In genomic region chr22:40593460-40594273, GRCh38 we compare ENCODE assay signal across 13 cellular contexts. TPM values are rescaled to one million over a fixed set of nuclear protein-coding genes. Genes with fewer than 3 reads are reported as not detected.
DNase-seq lines count a peak whose midpoint lies in the region; ATAC-seq, FAIRE-seq and TF ChIP-seq lines count a peak whose summit lies in the region.
"Had no signal": no experiment of that assay in that cellular context is flagged by ENCODE, and none has a peak within 500 bp of the region (broad histone marks: within the 10 kb centered on the region; RNA-seq: fewer than 3 reads in every experiment).

No MANE protein-coding gene starts in this region.

- H4K20me1 ChIP-seq in HepG2 (ENCODE audit: insufficient read depth, low read length): peaks cover 4% of the 10 kb centered on the region; the same call in 1 of the 2 replicates

- peaks cover 69% of the 10 kb centered on the region for H3K4me1 ChIP-seq in RWPE2 (ENCODE audit: insufficient read depth, poor library complexity, severe bottlenecking)
- H3K4me1 ChIP-seq in HepG2 (ENCODE audit: insufficient read depth, low read length): peaks cover 78% of the 10 kb centered on the region

- CTCF ChIA-PET in HepG2 (lab: Yijun Ruan, JAX; ENCODE audit: low intra/inter-chr PET ratio, low total read pairs): no interaction called here

- H3K9ac ChIP-seq in HepG2 (ENCODE audit: insufficient read depth, low read depth, low read length): no peak overlapping the region

- H3K4me3 ChIP-seq in GM12865 (ENCODE audit: low read depth, low read length): peak overlapping the region; percentile 37
- no peak overlapping the region for H3K4me3 ChIP-seq in RWPE2 (ENCODE audit: severe bottlenecking)
- H3K4me3 ChIP-seq in HepG2 (replicated peaks in 1 of 3; ENCODE audit: insufficient read depth in 1 of 3, low read depth in 2 of 3, low read length in 3 of 3): no peak overlapping the region; a peak in 1 of 6 replicates
- H3K4me3 ChIP-seq: lower lobe of right lung, right lobe of liver had no signal

- intact Hi-C loops in HepG2 (cut with micrococcal nuclease; ENCODE audit: unreplicated experiment): no loop called here

- TF ChIP-seq CTCF in GM12865 (IDR thresholded peaks at IDR 0.05; ENCODE audit: insufficient read depth, low read depth, low read length, missing control alignments): no peak
- TF ChIP-seq CTCF in RWPE2 (IDR thresholded peaks at IDR 0.05; ENCODE audit: poor library complexity, severe bottlenecking): no peak
- no peak for TF ChIP-seq CTCF in HepG2 (CRISPR knock-in tag; IDR thresholded peaks at IDR 0.05)

- peaks cover 59% of the 10 kb centered on the region for H3K79me2 ChIP-seq in HepG2 (ENCODE audit: insufficient read depth, low read length)

- TF ChIP-seq EP300 in HepG2 (IDR thresholded peaks at IDR 0.05; ENCODE audit: low read depth in 2 of 2, low read length in 2 of 2) (no peak), HepG2 (CRISPR knock-in tag; IDR thresholded peaks at IDR 0.05; ENCODE audit: borderline replicate concordance) (no peak)

- FAIRE-seq in HepG2 (lab: Jason Lieb, UNC): no peak

- TF ChIP-seq POLR2A in HepG2 (IDR thresholded peaks at IDR 0.05; ENCODE audit: insufficient read depth in 1 of 2, low read depth in 2 of 2, low read length in 2 of 2): no peak

- POLR2A ChIA-PET in HepG2 (lab: Yijun Ruan, JAX): interaction anchor here (1.4 kb wide), 1 partner anchor 43 kb away, joined by 6 read pairs; the partner anchor contains the start of gene MRTFA

- H3K27ac ChIP-seq in RWPE2 (ENCODE audit: poor library complexity, severe bottlenecking) (peak overlapping the region; percentile 97), HepG2 (ENCODE audit: extremely low read length, insufficient read depth, low read length) (peak overlapping the region; percentile 1)
- H3K27ac ChIP-seq: lower lobe of right lung, right lobe of liver had no signal

- peak overlapping the region; percentile 28 for H3K4me2 ChIP-seq in HepG2 (ENCODE audit: low read depth, low read length)

- DNase-seq in GM12865 (ENCODE audit: low read depth) (peak; percentile 79), RWPE2 (ENCODE audit: low spot score) (no peak), HepG2 (ENCODE audit: low spot score) (peak; percentile 25), NK-92 (lab: John Stamatoyannopoulos, UW; ENCODE audit: unreplicated experiment) (no peak), NCI-H187 (lab: John Stamatoyannopoulos, UW) (no peak)
- DNase-seq in activated effector memory CD4-positive, alpha-beta T cell treated with anti-CD3 and anti-CD28 coated beads, Interleukin-2, amount 50 U/mL, for 16 hours: no peak
- DNase-seq: caudate nucleus, HCEC 1CT, lower lobe of right lung, NCI-H2029 treated with DMSO at 0.1 percent for 48 hours, right lobe of liver had no signal

- H3K36me3 ChIP-seq in RWPE2 (ENCODE audit: low read depth) (peaks cover 3% of the 10 kb centered on the region), HepG2 (replicated peaks in 1 of 2; ENCODE audit: control insufficient read depth in 1 of 2, insufficient read depth in 2 of 2, low read length in 2 of 2) (no peaks in the 10 kb centered on the region)
- H3K36me3 ChIP-seq: lower lobe of right lung, right lobe of liver had no signal

- no peaks in the 10 kb centered on the region for H3K27me3 ChIP-seq in RWPE2 (ENCODE audit: insufficient read depth, poor library complexity, severe bottlenecking)
- H3K27me3 ChIP-seq in HepG2 (ENCODE audit: control insufficient read depth in 1 of 2, insufficient read depth in 2 of 2, low read length in 2 of 2): no peaks in the 10 kb centered on the region
- H3K27me3 ChIP-seq: right lobe of liver had no signal

- WGBS in HepG2 (ENCODE audit: low lambda C conversion rate): 46% methylated on average over 5 of the region's 5 CpGs

- ATAC-seq in GM21576 (IDR thresholded peaks at IDR 0.05; ENCODE audit: unreplicated experiment) (peak; percentile 56), RWPE2 (ENCODE audit: low read depth) (no peak), HepG2 (peak; percentile 72), GM18861 (IDR thresholded peaks at IDR 0.05; ENCODE audit: unreplicated experiment) (no peak)

- TF ChIP-seq RAD21 in HepG2 (CRISPR knock-in tag; IDR thresholded peaks at IDR 0.05): no peak

- no peak overlapping the region for H2AFZ ChIP-seq in HepG2 (ENCODE audit: low read length)

- H3K9me3 ChIP-seq in RWPE2 (ENCODE audit: severe bottlenecking) (no peaks in the 10 kb centered on the region), HepG2 (ENCODE audit: low read length) (no peaks in the 10 kb centered on the region)
- H3K9me3 ChIP-seq: lower lobe of right lung, right lobe of liver had no signal

- in situ Hi-C loops in HepG2 (cut with HindIII; ENCODE audit: extremely low pct_ligation_motif_present, low pct_unique_long_range_greater_than_20kb): no loop called here

- BruUV-seq in HepG2 (replicated peaks; lab: Mats Ljungman, UMichigan): TSS peak; percentile 28

TF ChIP-seq in HepG2, 621 proteins besides CTCF, POLR2A, EP300 and RAD21 (continues in another document):
- TF ChIP-seq SOX13 (IDR thresholded peaks at IDR 0.05) (no peak), SOX13 (CRISPR knock-in tag; conservative IDR thresholded peaks at IDR 0.05 in 1 of 2, IDR thresholded peaks at IDR 0.05 in 1 of 2) (peak in 1 of 2 experiments; percentile 72; a peak in 1 of 4 replicates), ZSCAN29 (CRISPR knock-in tag; conservative IDR thresholded peaks at IDR 0.05) (0 out of 2 replicates have a peak, but pooled peaks have one; percentile 37), ARID5B (CRISPR knock-in tag; IDR thresholded peaks at IDR 0.05) (peak; percentile 79), RARA (CRISPR knock-in tag; IDR thresholded peaks at IDR 0.05) (peak; percentile 43), SMARCC2 (IDR thresholded peaks at IDR 0.05) (no peak), BCL6 (CRISPR knock-in tag; IDR thresholded peaks at IDR 0.05) (peak; percentile 97), SP5 (CRISPR knock-in tag; IDR thresholded peaks at IDR 0.05; ENCODE audit: borderline replicate concordance, low read depth) (peak; percentile 57; the same call in 1 of the 2 replicates)

RNA-seq across cellular contexts. Expression of gene MRTFA, which starts 42.9 kb away (rescaled TPM):
- total RNA-seq in HepG2 (2016; rRNA removed; fragmentation: Illumina TruSeq; extraction: Trizol): 8.2 and 9.9 TPM in 2 replicates
- 10.0 and 14.3 TPM in 2 replicates for total RNA-seq in HepG2 (2016; cell fraction: cytosol; rRNA removed; fragmentation: Illumina TruSeq; extraction: Trizol; ENCODE audit: low read depth)
- total RNA-seq in HepG2 (2016; cell fraction: insoluble cytoplasmic fraction; rRNA removed; fragmentation: Illumina TruSeq; extraction: Trizol): 5.1 and 7.9 TPM in 2 replicates
- 4.8 and 7.5 TPM in 2 replicates for total RNA-seq in HepG2 (2016; cell fraction: membrane; rRNA removed; fragmentation: Illumina TruSeq; extraction: Trizol)
- 11.0 and 11.8 TPM in 2 replicates for total RNA-seq in HepG2 (2016; cell fraction: nucleus; rRNA removed; fragmentation: Illumina TruSeq; extraction: Trizol)
- polyA plus RNA-seq in HepG2 (2011; rRNA removed): 2.4 TPM in 2 replicates
- 2.0 and 2.1 TPM in 2 replicates for polyA plus RNA-seq in HepG2 (2011; cell fraction: cytosol; rRNA removed)
- 12.6 and 14.1 TPM in 2 replicates for polyA plus RNA-seq in HepG2 (2011; cell fraction: nucleus; rRNA removed)
- polyA plus RNA-seq in HepG2 (2012): 5.7 and 10.2 TPM in 2 replicates
- 0.74 and 0.75 TPM in 2 replicates for polyA plus RNA-seq in HepG2 (2016; cell fraction: cytosol; fragmentation: Illumina TruSeq; extraction: Trizol; ENCODE audit: low read depth)
- polyA plus RNA-seq in HepG2 (2016; cell fraction: insoluble cytoplasmic fraction; fragmentation: Illumina TruSeq; extraction: Trizol; ENCODE audit: low read depth): 5.4 and 8.3 TPM in 2 replicates
- polyA plus RNA-seq in HepG2 (2016; cell fraction: membrane; fragmentation: Illumina TruSeq; extraction: Trizol; ENCODE audit: low read depth): 1.4 and 1.8 TPM in 2 replicates
- 13.8 and 15.2 TPM in 2 replicates for polyA plus RNA-seq in HepG2 (2016; cell fraction: nucleus; fragmentation: Illumina TruSeq; extraction: Trizol; ENCODE audit: insufficient read depth, low read depth)
- 19.1 and 29.6 TPM in 2 replicates for polyA minus RNA-seq in HepG2 (2011; rRNA and poly(A)+ RNA removed; ENCODE audit: low replicate concordance)
- 12.1 and 18.0 TPM in 2 replicates for polyA minus RNA-seq in HepG2 (2011; cell fraction: cytosol; rRNA and poly(A)+ RNA removed)
- 24.1 and 32.1 TPM in 2 replicates for polyA minus RNA-seq in HepG2 (2011; cell fraction: nucleus; rRNA and poly(A)+ RNA removed)

Comparison
In these comparisons a context has a peak if more than half of its experiments do, and no peak if none do; other contexts are left out.
1. DNase-seq: peak in GM12865 (single experiment) and HepG2 (single experiment); none in RWPE2 (single experiment), NK-92 (single experiment), activated effector memory CD4-positive, alpha-beta T cell treated with anti-CD3 and anti-CD28 coated beads, Interleukin-2, amount 50 U/mL, for 16 hours (single experiment) and NCI-H187 (0 of 2).
2. ATAC-seq: peak in GM21576 (single experiment) and HepG2 (single experiment); none in RWPE2 (single experiment) and GM18861 (single experiment).